Comparison of ENCODE assay signal across 22 cellular contexts in genomic region chr2:65532937-65533336, GRCh38.
"Had no signal": no experiment of that assay in that cellular context is flagged by ENCODE, and none has a peak within 500 bp of the region (broad histone marks: within the 10 kb centered on the region; RNA-seq: fewer than 3 reads in every experiment).

No MANE protein-coding gene starts in this region.

- H3K27ac ChIP-seq: brain microvascular endothelial cell, cardiac muscle cell, VCaP had no signal

- H3K27me3 ChIP-seq: brain microvascular endothelial cell, cardiac muscle cell had no signal

- H3K9me3 ChIP-seq: SK-N-SH had no signal

- H3K36me3 ChIP-seq: brain microvascular endothelial cell, cardiac muscle cell had no signal

- H3K4me3 ChIP-seq: cardiac muscle cell, K562 had no signal

- DNase-seq: activated CD4-positive, alpha-beta T cell treated with anti-CD3 and anti-CD28 coated beads for 36 hours; activated CD4-positive, alpha-beta T cell treated with anti-CD3 and anti-CD28 coated beads, Interleukin-2, amount 50 U/mL, for 1 hour; activated CD8-positive, alpha-beta memory T cell treated with anti-CD3 and anti-CD28 coated beads, Interleukin-2, amount 50 U/mL, for 4 hours; activated CD8-positive, alpha-beta T cell treated with anti-CD3 and anti-CD28 coated beads for 36 hours; activated naive CD4-positive, alpha-beta T cell treated with Interleukin-2 at 50 U/mL for 16 hours; activated naive CD8-positive, alpha-beta T cell treated with anti-CD3 and anti-CD28 coated beads, Interleukin-2, amount 50 U/mL, for 24 hours; amygdala; brain microvascular endothelial cell; Karpas-422; NCI-H1092; NCI-H1417; NCI-H2029; NCI-H2107; NCI-H2171 treated with DMSO at 0.1 percent for 48 hours; NCI-H226; NCI-H526; NCI-H774; SK-N-SH; T-helper 1 cell had no signal

- H3K9ac ChIP-seq: SK-N-SH had no signal

- H3K4me2 ChIP-seq: SK-N-SH had no signal
